In genomic region chr12:77932216-77932615, GRCh38 we compare ENCODE assay signal across 17 cellular contexts.
DNase-seq lines count a peak whose midpoint lies in the region; ATAC-seq, FAIRE-seq and TF ChIP-seq lines count a peak whose summit lies in the region.
"Had no signal": no experiment of that assay in that cellular context is flagged by ENCODE, and none has a peak within 500 bp of the region (broad histone marks: within the 10 kb centered on the region; RNA-seq: fewer than 3 reads in every experiment).

No MANE protein-coding gene starts in this region.

- no peak for TF ChIP-seq POLR2A in spleen (IDR thresholded peaks at IDR 0.05)

- no peak overlapping the region for H3K9ac ChIP-seq in keratinocyte (ENCODE audit: control insufficient read depth, extremely low read depth, insufficient read depth, low read length)

- H3K9me3 Mint-ChIP-seq in WTC11: no peaks in the 10 kb centered on the region
- H3K9me3 Mint-ChIP-seq in CD4-positive, alpha-beta memory T cell: peaks cover 0 to 15% (median 7%) of the 10 kb centered on the region in 8 donors

- dilution Hi-C loops in keratinocyte (cut with MboI; ENCODE audit: extremely low pct_ligation_motif_present, low sequenced_read_pairs): no loop called here

- H3K36me3 ChIP-seq in keratinocyte (ENCODE audit: control insufficient read depth in 2 of 2, extremely low read depth in 1 of 2, insufficient read depth in 2 of 2, low read length in 2 of 2) (no peaks in the 10 kb centered on the region), spleen (no peaks in the 10 kb centered on the region)
- H3K36me3 ChIP-seq in CD4-positive, alpha-beta memory T cell (ENCODE audit: insufficient read depth, low read length): no peaks in the 10 kb centered on the region

- H3K9me1 ChIP-seq in keratinocyte (ENCODE audit: control insufficient read depth, extremely low read depth, insufficient read depth, low read length): no peaks in the 10 kb centered on the region

- no peak for FAIRE-seq in keratinocyte (lab: Jason Lieb, UNC)

- H3K9me3 ChIP-seq in keratinocyte (ENCODE audit: control insufficient read depth, low read depth, low read length) (no peaks in the 10 kb centered on the region), spleen (peaks cover 0 to 4% (median 0%) of the 10 kb centered on the region in 8 donors)
- no peaks in the 10 kb centered on the region for H3K9me3 ChIP-seq in CD4-positive, alpha-beta memory T cell (ENCODE audit: control insufficient read depth in 1 of 2, low read length in 2 of 2)

- no peaks in the 10 kb centered on the region for H4K20me1 ChIP-seq in keratinocyte (ENCODE audit: control insufficient read depth, extremely low read depth, insufficient read depth, low read length)

- no peaks in the 10 kb centered on the region for H3K79me2 ChIP-seq in keratinocyte (ENCODE audit: control insufficient read depth, insufficient read depth, low read length)

- CTCF ChIA-PET in WTC11 (lab: Charles Lee): interaction anchor here (0.7 to 1.5 kb wide), 2 partner anchors 8 to 212 kb away, joined by 3 read pairs; no protein-coding TSS in a partner anchor
- CTCF ChIA-PET in CD4-positive, alpha-beta memory T cell (lab: Charles Lee; ENCODE audit: partially characterized antibody): no interaction called here

- no peaks in the 10 kb centered on the region for H3K36me3 Mint-ChIP-seq in WTC11
- no peaks in the 10 kb centered on the region for H3K36me3 Mint-ChIP-seq in CD4-positive, alpha-beta memory T cell
- H3K36me3 Mint-ChIP-seq: brain; CD8-positive, alpha-beta T cell had no signal

- H3K27ac ChIP-seq in keratinocyte (ENCODE audit: control insufficient read depth, insufficient read depth, low read length): no peak overlapping the region
- H3K27ac ChIP-seq in spleen: no peak overlapping the region
- H3K27ac ChIP-seq in CD4-positive, alpha-beta memory T cell (ENCODE audit: low read depth, low read length): no peak overlapping the region
- H3K27ac ChIP-seq: PC-9 had no signal

- H2AFZ ChIP-seq in keratinocyte (ENCODE audit: control insufficient read depth, low read length): no peak overlapping the region
- H2AFZ ChIP-seq: PC-9 had no signal

- no peak overlapping the region for H3K4me2 ChIP-seq in keratinocyte (ENCODE audit: control insufficient read depth, extremely low read depth, insufficient read depth, low read depth, low read length)
- H3K4me2 ChIP-seq: PC-9 had no signal

- peak; percentile 13 for TF ChIP-seq CTCF in GM12864 (IDR thresholded peaks at IDR 0.05; ENCODE audit: low read depth, low read length, missing control alignments)
- TF ChIP-seq CTCF in HFF-Myc (IDR thresholded peaks at IDR 0.05; ENCODE audit: low read depth, low read length, missing control alignments): peak; percentile 24
- 0 out of 2 replicates have a peak, but pooled peaks have one; percentile 19 for TF ChIP-seq CTCF in WTC11 (IDR thresholded peaks at IDR 0.05)
- TF ChIP-seq CTCF in keratinocyte (optimal IDR thresholded peaks at IDR 0.05 in 1 of 3, IDR thresholded peaks at IDR 0.05 in 1 of 3, conservative IDR thresholded peaks at IDR 0.05 in 1 of 3; ENCODE audit: extremely low read depth in 1 of 3, insufficient read depth in 2 of 3, low read length in 3 of 3): peak in 2 of 3 experiments; percentile 1 to 8
- no peak for TF ChIP-seq CTCF in spleen (IDR thresholded peaks at IDR 0.05 in 8 of 11, conservative IDR thresholded peaks at IDR 0.05 in 3 of 11)

- H3K4me1 ChIP-seq in keratinocyte (ENCODE audit: control insufficient read depth, extremely low read depth, insufficient read depth, low read length) (no peaks in the 10 kb centered on the region), spleen (no peaks in the 10 kb centered on the region)
- no peaks in the 10 kb centered on the region for H3K4me1 ChIP-seq in CD4-positive, alpha-beta memory T cell (ENCODE audit: insufficient read depth, low read length)

- ATAC-seq in WTC11: peak; percentile 86
- ATAC-seq: CD8-positive, alpha-beta T cell had no signal

- H3K27me3 ChIP-seq in keratinocyte (ENCODE audit: control insufficient read depth, extremely low read depth, insufficient read depth, low read length): no peaks in the 10 kb centered on the region
- no peaks in the 10 kb centered on the region for H3K27me3 ChIP-seq in spleen (replicated peaks in 1 of 7)
- H3K27me3 ChIP-seq in CD4-positive, alpha-beta memory T cell (ENCODE audit: insufficient read depth, low read length): no peaks in the 10 kb centered on the region

- H3K4me3 Mint-ChIP-seq in WTC11: no peak overlapping the region
- no peak overlapping the region for H3K4me3 Mint-ChIP-seq in CD4-positive, alpha-beta memory T cell
- H3K4me3 Mint-ChIP-seq: brain; CD8-positive, alpha-beta T cell had no signal

- no peak for DNase-seq in GM12864 (ENCODE audit: low read depth)
- no peak for DNase-seq in HFF-Myc (ENCODE audit: extremely low read depth, low read depth)
- no peak for DNase-seq in WTC11 (ENCODE audit: low spot score)
- DNase-seq in keratinocyte (ENCODE audit: low read depth, low spot score): no peak
- DNase-seq in spleen: no peak
- no peak for DNase-seq in SHP77 treated with DMSO at 0.1 percent for 48 hours (lab: John Stamatoyannopoulos, UW)
- no peak for DNase-seq in GM19240 (ENCODE audit: insufficient read length, low spot score)
- DNase-seq in CD4-positive, alpha-beta memory T cell: no peak
- DNase-seq: activated CD4-positive, CD25-positive, alpha-beta regulatory T cell; activated naive CD4-positive, alpha-beta T cell; CD8-positive, alpha-beta T cell; foreskin melanocyte; GDM1; NCI-H187 treated with DMSO at 0.1 percent for 48 hours; PC-9; stimulated activated naive CD4-positive, alpha-beta T cell treated with Interleukin-2 at 50 U/mL for 16 hours had no signal

- intact Hi-C loops in spleen (cut with DNase I; ENCODE audit: low total_unique reads): no loop called here
- intact Hi-C loops in CD4-positive, alpha-beta memory T cell (cut with micrococcal nuclease): no loop called here

- WGBS in spleen, 5 donors: 84 to 93% (median 92%) methylated on average over 2 of the region's 2 CpGs

- H3K4me3 ChIP-seq in GM12864 (ENCODE audit: low read depth, low read length) (no peak overlapping the region), HFF-Myc (replicated peaks; ENCODE audit: low read depth, low read length) (no peak overlapping the region), keratinocyte (ENCODE audit: control insufficient read depth in 2 of 3, extremely low read depth in 1 of 3, insufficient read depth in 2 of 3, low read depth in 1 of 3, low read length in 3 of 3) (no peak overlapping the region), spleen (no peak overlapping the region)
- H3K4me3 ChIP-seq in CD4-positive, alpha-beta memory T cell (ENCODE audit: low read length in 2 of 2): no peak overlapping the region
- H3K4me3 ChIP-seq: PC-9 had no signal

- POLR2A ChIA-PET in WTC11 (lab: Charles Lee): no interaction called here
- POLR2A ChIA-PET in CD4-positive, alpha-beta memory T cell (lab: Charles Lee; ENCODE audit: partially characterized antibody): no interaction called here

- no peak overlapping the region for H3K27ac Mint-ChIP-seq in WTC11
- H3K27ac Mint-ChIP-seq in CD4-positive, alpha-beta memory T cell: no peak overlapping the region
- H3K27ac Mint-ChIP-seq: brain; CD8-positive, alpha-beta T cell had no signal

- no peaks in the 10 kb centered on the region for H3K27me3 Mint-ChIP-seq in WTC11 (ENCODE audit: low read depth)
- H3K27me3 Mint-ChIP-seq in CD4-positive, alpha-beta memory T cell: no peaks in the 10 kb centered on the region
- H3K27me3 Mint-ChIP-seq: brain had no signal

- no peaks in the 10 kb centered on the region for H3K4me1 Mint-ChIP-seq in WTC11
- H3K4me1 Mint-ChIP-seq in CD4-positive, alpha-beta memory T cell: no peaks in the 10 kb centered on the region

TF ChIP-seq in WTC11, 78 proteins besides CTCF, POLR2A, EP300 and RAD21 (continues in another document):
- TF ChIP-seq NFATC4 (CRISPR knock-in tag; IDR thresholded peaks at IDR 0.05): no peak
- TF ChIP-seq STAT6 (CRISPR knock-in tag; conservative IDR thresholded peaks at IDR 0.05; ENCODE audit: low read depth): no peak
- no peak for TF ChIP-seq ZBTB43 (CRISPR knock-in tag; IDR thresholded peaks at IDR 0.05)
- TF ChIP-seq FOXK1 (CRISPR knock-in tag; IDR thresholded peaks at IDR 0.05): no peak
- no peak for TF ChIP-seq CBFB (CRISPR knock-in tag; IDR thresholded peaks at IDR 0.05; ENCODE audit: low read depth)
- no peak for TF ChIP-seq JUN (CRISPR knock-in tag; IDR thresholded peaks at IDR 0.05)
- no peak for TF ChIP-seq ZNF317 (CRISPR knock-in tag; IDR thresholded peaks at IDR 0.05; ENCODE audit: borderline replicate concordance, low read depth)
- TF ChIP-seq FOXP1 (CRISPR knock-in tag; IDR thresholded peaks at IDR 0.05; ENCODE audit: borderline replicate concordance): no peak
- TF ChIP-seq ZNF396 (CRISPR knock-in tag; IDR thresholded peaks at IDR 0.05; ENCODE audit: borderline replicate concordance): no peak
- TF ChIP-seq ATF1 (CRISPR knock-in tag; IDR thresholded peaks at IDR 0.05): no peak
- no peak for TF ChIP-seq SP1 (CRISPR knock-in tag; conservative IDR thresholded peaks at IDR 0.05)

Comparison
In these comparisons a context has a peak if more than half of its experiments do, and no peak if none do; other contexts are left out.
1. CTCF ChIP-seq: peak in GM12864 (single experiment), HFF-Myc (single experiment), WTC11 (single experiment) and keratinocyte (2 of 3); none in spleen (0 of 11).